Comparison of ENCODE assay signal across 2 cellular contexts in genomic region chr2:24831736-24832421, GRCh38.
TF ChIP-seq lines count a peak whose summit lies in the region.

No MANE protein-coding gene starts in this region.

TF ChIP-seq in GM23338, 12 proteins besides CTCF, POLR2A, EP300 and RAD21 (continued from another document):
- TF ChIP-seq ZNF462 (CRISPR knock-in tag; IDR thresholded peaks at IDR 0.05) = no peak
- no peak for TF ChIP-seq REST (IDR thresholded peaks at IDR 0.05; ENCODE audit: unreplicated experiment)
- TF ChIP-seq EZH2 (IDR thresholded peaks at IDR 0.05; ENCODE audit: low read depth, unreplicated experiment) = no peak

TF ChIP-seq in WTC11, 78 proteins besides CTCF, POLR2A, EP300 and RAD21 (continued from another document):
- no peak for TF ChIP-seq AR (CRISPR knock-in tag; IDR thresholded peaks at IDR 0.05)
- TF ChIP-seq ELF4 (CRISPR knock-in tag; IDR thresholded peaks at IDR 0.05; ENCODE audit: low read depth) = no peak
- no peak for TF ChIP-seq STAT6 (CRISPR knock-in tag; conservative IDR thresholded peaks at IDR 0.05; ENCODE audit: low read depth)
- no peak for TF ChIP-seq ATF1 (CRISPR knock-in tag; IDR thresholded peaks at IDR 0.05)
- no peak for TF ChIP-seq USF2 (CRISPR knock-in tag; IDR thresholded peaks at IDR 0.05)
- no peak for TF ChIP-seq HMGA2 (CRISPR knock-in tag; IDR thresholded peaks at IDR 0.05)
- TF ChIP-seq TEAD4 (CRISPR knock-in tag; IDR thresholded peaks at IDR 0.05) = no peak
- TF ChIP-seq ZNF671 (CRISPR knock-in tag; IDR thresholded peaks at IDR 0.05) = no peak
